Comparison of ENCODE assay signal across 20 cellular contexts in the genomic region with DNA sequence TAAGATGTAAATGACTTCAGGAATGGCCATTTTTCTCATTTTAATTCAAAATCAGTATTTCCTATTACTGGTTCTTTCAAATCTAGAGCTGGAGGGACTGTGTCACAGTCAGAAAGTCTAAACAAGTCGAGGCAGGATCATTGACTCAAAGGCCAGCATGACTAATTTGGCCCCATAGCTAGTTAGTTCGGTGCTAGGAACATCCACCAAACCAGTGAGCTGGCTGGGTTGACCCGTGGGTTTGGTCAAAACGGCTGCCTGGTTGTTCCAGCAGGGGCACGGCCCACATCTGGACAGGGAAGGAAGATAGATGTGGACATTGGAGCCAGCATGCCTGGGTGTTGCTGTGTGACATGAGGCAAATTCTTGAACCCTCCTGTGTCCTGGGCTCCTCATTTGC. TPM values are rescaled to one million over a fixed set of nuclear protein-coding genes. Genes with fewer than 3 reads are reported as not detected.
DNase-seq lines count a peak whose midpoint lies in the region; ATAC-seq, FAIRE-seq and TF ChIP-seq lines count a peak whose summit lies in the region.
"Had no signal": no experiment of that assay in that cellular context is flagged by ENCODE, and none has a peak within 500 bp of the region (broad histone marks: within the 10 kb centered on the region; RNA-seq: fewer than 3 reads in every experiment).

No MANE protein-coding gene starts in this region.

- no peak overlapping the region for H2AFZ ChIP-seq in trophoblast cell (ENCODE audit: insufficient read depth, low read length, poor library complexity)

- no peak overlapping the region for H2AK5ac ChIP-seq in trophoblast cell (ENCODE audit: low read length)

- H3K4me2 ChIP-seq in trophoblast cell (ENCODE audit: low read length), result no peak overlapping the region

- WGBS in trophoblast cell (ENCODE audit: extremely low coverage, insufficient coverage, insufficient read length), result no CpG with 5 or more reads among the region's 5 CpGs

- H3K4me3 ChIP-seq in bronchial epithelial cell (ENCODE audit: low read depth, low read length) (no peak overlapping the region), fibroblast of mammary gland (ENCODE audit: control insufficient read depth, low read depth, low read length) (no peak overlapping the region), trophoblast cell (ENCODE audit: low read depth, low read length) (no peak overlapping the region)
- H3K4me3 ChIP-seq: SJSA1 had no signal

- H3K79me2 ChIP-seq in trophoblast cell (ENCODE audit: control insufficient read depth, insufficient read depth, low read length, poor library complexity), result no peaks in the 10 kb centered on the region

- H3K18ac ChIP-seq in trophoblast cell (ENCODE audit: low read length), result no peak overlapping the region

- no peak overlapping the region for H4K12ac ChIP-seq in trophoblast cell (ENCODE audit: low read depth, low read length)

- no peak overlapping the region for H2BK12ac ChIP-seq in trophoblast cell (ENCODE audit: low read length)

- H3K9me3 ChIP-seq in trophoblast cell (ENCODE audit: insufficient read depth, low read depth, low read length), result peaks cover 5% of the 10 kb centered on the region
- H3K9me3 ChIP-seq: BE2C, SJSA1 had no signal

- peak; percentile 79 for FAIRE-seq in bronchial epithelial cell (lab: Jason Lieb, UNC)

- H3K79me1 ChIP-seq in trophoblast cell (ENCODE audit: low read length), result peaks cover 2% of the 10 kb centered on the region

- TF ChIP-seq CTCF in bronchial epithelial cell (IDR thresholded peaks at IDR 0.05; ENCODE audit: insufficient read depth, low read length, severe bottlenecking) (no peak), fibroblast of mammary gland (conservative IDR thresholded peaks at IDR 0.05; ENCODE audit: control insufficient read depth, insufficient read depth, low read depth, low read length) (no peak)

- no peak overlapping the region for H4K8ac ChIP-seq in trophoblast cell (ENCODE audit: low read depth, low read length)

- peak; percentile 93 for DNase-seq in HPDE6-E6E7 (ENCODE audit: extremely low spot score)
- peak; percentile 92 for DNase-seq in bronchial epithelial cell (ENCODE audit: low read depth)
- peak; percentile 69 for DNase-seq in fibroblast of mammary gland (ENCODE audit: low read depth)
- DNase-seq in trophoblast cell, result no peak
- DNase-seq in SKM-1 (lab: John Stamatoyannopoulos, UW; ENCODE audit: unreplicated experiment), result no peak
- DNase-seq in stimulated activated CD4-positive, alpha-beta T cell treated with anti-CD3 and anti-CD28 coated beads, Interleukin-4, amount 100 ng/mL, for 1 hour, result no peak
- DNase-seq: BE2C; CD4-positive, alpha-beta T cell; DMS53; H9; NCI-H1048; NCI-H1436 treated with DMSO at 0.1 percent for 48 hours; NCI-H2081; NCI-H510A treated with DMSO at 0.1 percent for 48 hours; NCI-H82; PC-3; SW 1271 had no signal

- H3K9ac ChIP-seq in trophoblast cell (ENCODE audit: low read length), result peak overlapping the region; percentile 25

- H3K23ac ChIP-seq in trophoblast cell (ENCODE audit: low read length), result no peak overlapping the region

- H2BK5ac ChIP-seq in trophoblast cell (ENCODE audit: low read depth, low read length, poor library complexity), result no peak overlapping the region

- no peak overlapping the region for H3K27ac ChIP-seq in trophoblast cell (ENCODE audit: low read depth, low read length)
- H3K27ac ChIP-seq: SJSA1 had no signal

- H3K27me3 ChIP-seq in bronchial epithelial cell (ENCODE audit: control insufficient read depth, insufficient read depth, low read length) (no peaks in the 10 kb centered on the region), trophoblast cell (ENCODE audit: insufficient read depth, low read length) (no peaks in the 10 kb centered on the region)
- H3K27me3 ChIP-seq: BE2C, SJSA1 had no signal

- H3K36me3 ChIP-seq in bronchial epithelial cell (ENCODE audit: control insufficient read depth, insufficient read depth, low read length) (no peaks in the 10 kb centered on the region), trophoblast cell (ENCODE audit: control insufficient read depth in 1 of 2, insufficient read depth in 2 of 2, low read length in 2 of 2) (no peaks in the 10 kb centered on the region)
- H3K36me3 ChIP-seq: BE2C, SJSA1 had no signal

- no peak overlapping the region for H3K4ac ChIP-seq in trophoblast cell (ENCODE audit: low read depth, low read length)

- no peak overlapping the region for H4K91ac ChIP-seq in trophoblast cell (ENCODE audit: low read depth, low read length)

- no peak overlapping the region for H2BK120ac ChIP-seq in trophoblast cell (ENCODE audit: insufficient read depth, low read length, poor library complexity)

- H3K4me1 ChIP-seq in trophoblast cell (ENCODE audit: control insufficient read depth in 1 of 2, insufficient read depth in 2 of 2, low read length in 2 of 2), result peaks cover 2 to 5% of the 10 kb centered on the region in 2 experiments
- H3K4me1 ChIP-seq: BE2C, SJSA1 had no signal

- no peak overlapping the region for H3K14ac ChIP-seq in trophoblast cell (ENCODE audit: low read length)

- no peak for ATAC-seq in HG03520 (IDR thresholded peaks at IDR 0.05; ENCODE audit: unreplicated experiment)
- no peak for ATAC-seq in GM19395 (IDR thresholded peaks at IDR 0.05; ENCODE audit: unreplicated experiment)
- ATAC-seq: PC-3 had no signal

RNA-seq across cellular contexts. Expression of a gene that starts 46.4 kb away (rescaled TPM):
- not detected in 2 replicates for total RNA-seq in bronchial epithelial cell
- 7.3 and 9.2 TPM in 2 replicates for polyA plus RNA-seq in trophoblast cell (2013)
- total RNA-seq: H9, SJSA1 had no signal

Comparison
In these comparisons a context has a peak if more than half of its experiments do, and no peak if none do; other contexts are left out.
1. DNase-seq: peak in HPDE6-E6E7 (single experiment), bronchial epithelial cell (single experiment) and fibroblast of mammary gland (single experiment); none in trophoblast cell (0 of 2), SKM-1 (single experiment) and stimulated activated CD4-positive, alpha-beta T cell treated with anti-CD3 and anti-CD28 coated beads, Interleukin-4, amount 100 ng/mL, for 1 hour (single experiment).